ENCODE assay signal across 8 cellular contexts in genomic region chr3:122416966-122417365, GRCh38. TPM values are rescaled to one million over a fixed set of nuclear protein-coding genes. Genes with fewer than 3 reads are reported as not detected.
DNase-seq lines count a peak whose midpoint lies in the region; ATAC-seq and TF ChIP-seq lines count a peak whose summit lies in the region.

No MANE protein-coding gene starts in this region.

- no peak overlapping the region for H2BK5ac ChIP-seq in neuronal stem cell (ENCODE audit: low read length)

- POLR2A ChIA-PET in CD4-positive, alpha-beta memory T cell (lab: Charles Lee; ENCODE audit: partially characterized antibody), result interaction anchor here (0.9 to 5.7 kb wide), 14 partner anchors 10 to 871 kb away, joined by 3 to 108 read pairs (median 10); partner anchors contain the start of genes DTX3L, FAM162A, HSPBAP1 and KPNA1
- POLR2A ChIA-PET in OCI-LY7 (lab: Charles Lee), result interaction anchor here (0.7 to 3.5 kb wide), 8 partner anchors 8 to 785 kb away, joined by 3 to 44 read pairs (median 4); partner anchors contain the start of genes FAM162A, HSPBAP1, MIX23 and SEC22A

- peak overlapping the region; percentile 62; the same call in 1 of the 2 replicates for H2AFZ ChIP-seq in OCI-LY7 (ENCODE audit: low read length)
- no peak overlapping the region for H2AFZ ChIP-seq in neuronal stem cell (ENCODE audit: low read length)

- H2BK15ac ChIP-seq in neuronal stem cell (ENCODE audit: low read length), result no peak overlapping the region

- BruUV-seq in OCI-LY7 (replicated peaks; lab: Mats Ljungman, UMichigan), result no TSS peak

- no peak overlapping the region for H3K14ac ChIP-seq in neuronal stem cell (ENCODE audit: low read length)

- no peak overlapping the region for H2AK5ac ChIP-seq in neuronal stem cell (ENCODE audit: low read depth, low read length)

- no peaks in the 10 kb centered on the region for H3K27me3 Mint-ChIP-seq in CD4-positive, alpha-beta memory T cell

- no peak overlapping the region for H2BK12ac ChIP-seq in neuronal stem cell (ENCODE audit: low read length)

- H3K27ac Mint-ChIP-seq in CD4-positive, alpha-beta memory T cell, result peak overlapping the region; percentile 97 to 100 (median 100)

- H3K18ac ChIP-seq in neuronal stem cell (ENCODE audit: low read length), result no peak overlapping the region

- peak overlapping the region; percentile 61 to 63 for H3K4me3 ChIP-seq in CD4-positive, alpha-beta memory T cell (ENCODE audit: low read length in 2 of 2)
- H3K4me3 ChIP-seq in OCI-LY7 (ENCODE audit: low read depth, low read length, poor library complexity, severe bottlenecking) (peak overlapping the region; percentile 85), endocrine pancreas (ENCODE audit: control insufficient read depth, insufficient read depth, low read length) (peak overlapping the region; percentile 99), neuronal stem cell (ENCODE audit: low read length in 2 of 2) (peak overlapping the region; percentile 66 to 70)

- H3K9me3 ChIP-seq in CD4-positive, alpha-beta memory T cell (ENCODE audit: control insufficient read depth in 1 of 2, low read length in 2 of 2), result no peaks in the 10 kb centered on the region
- H3K9me3 ChIP-seq in OCI-LY7 (ENCODE audit: low read length) (no peaks in the 10 kb centered on the region), endocrine pancreas (ENCODE audit: control insufficient read depth, low read length) (no peaks in the 10 kb centered on the region), neuronal stem cell (replicated peaks in 1 of 2; ENCODE audit: control insufficient read depth in 2 of 2, insufficient read depth in 1 of 2, low read depth in 1 of 2, low read length in 2 of 2) (no peaks in the 10 kb centered on the region)

- ATAC-seq in left lobe of liver (no peak), GM18909 (IDR thresholded peaks at IDR 0.05; ENCODE audit: poor library complexity, unreplicated experiment) (no peak)

- no peak overlapping the region for H4K8ac ChIP-seq in neuronal stem cell (ENCODE audit: low read depth, low read length)

- peaks cover 4% of the 10 kb centered on the region for H3K79me1 ChIP-seq in neuronal stem cell (ENCODE audit: low read depth, low read length)

- no peak for TF ChIP-seq CTCF in OCI-LY7 (conservative IDR thresholded peaks at IDR 0.05; ENCODE audit: low read length)

- H3K9me3 Mint-ChIP-seq in CD4-positive, alpha-beta memory T cell, result peaks cover 0 to 4% (median 0%) of the 10 kb centered on the region in 8 donors

- intact Hi-C loops in CD4-positive, alpha-beta memory T cell (cut with micrococcal nuclease), result loop anchor here (1.0 to 10.0 kb wide), 12 partner anchors 24 to 1168 kb away; partner anchors contain the start of genes DTX3L, EAF2, FAM162A and GOLGB1
- intact Hi-C loops in OCI-LY7 (cut with micrococcal nuclease; ENCODE audit: unreplicated experiment), result loop anchor here (1.0 to 10.0 kb wide), 4 partner anchors 33 to 870 kb away; partner anchors contain the start of genes FAM162A, HSPBAP1, KPNA1 and POLQ

- CTCF ChIA-PET in CD4-positive, alpha-beta memory T cell (lab: Charles Lee; ENCODE audit: partially characterized antibody), result interaction anchor here (1.4 to 4.5 kb wide), 4 partner anchors 20 to 270 kb away, joined by 3 to 33 read pairs (median 10); partner anchors contain the start of genes FAM162A, MIX23 and PARP14
- CTCF ChIA-PET in OCI-LY7 (lab: Charles Lee; ENCODE audit: unreplicated experiment), result no interaction called here

- H3K4me3 Mint-ChIP-seq in CD4-positive, alpha-beta memory T cell, result peak overlapping the region; percentile 96 to 100 (median 98)

- DNase-seq in CD4-positive, alpha-beta memory T cell, result no peak
- DNase-seq in OCI-LY7 (ENCODE audit: low spot score) (peak; percentile 12), neuronal stem cell (ENCODE audit: low spot score) (no peak), NCI-H187 (lab: John Stamatoyannopoulos, UW) (no peak), AG20443 (ENCODE audit: low spot score) (no peak), left lobe of liver (ENCODE audit: low spot score) (no peak)

- no CpG with 5 or more reads among the region's 14 CpGs for WGBS in neuronal stem cell (ENCODE audit: extremely low coverage in 2 of 2, insufficient read length in 2 of 2, insufficient replicate concordance in 1 of 2), 2 donors

- no peaks in the 10 kb centered on the region for H3K27me3 ChIP-seq in CD4-positive, alpha-beta memory T cell (ENCODE audit: insufficient read depth, low read length)
- H3K27me3 ChIP-seq in endocrine pancreas (ENCODE audit: control insufficient read depth, insufficient read depth, low read length), result no peaks in the 10 kb centered on the region
- H3K27me3 ChIP-seq in neuronal stem cell (ENCODE audit: control insufficient read depth in 3 of 3, insufficient read depth in 3 of 3, low read depth in 1 of 3, low read length in 3 of 3), result no peaks in the 10 kb centered on the region

- peaks cover 36 to 67% (median 49%) of the 10 kb centered on the region in 4 donors for H3K4me1 Mint-ChIP-seq in CD4-positive, alpha-beta memory T cell

- no peak overlapping the region for H4K91ac ChIP-seq in neuronal stem cell (ENCODE audit: low read depth, low read length, poor library complexity)

- no peak overlapping the region for H2BK120ac ChIP-seq in neuronal stem cell (ENCODE audit: low read depth, low read length)

- H3K79me2 ChIP-seq in OCI-LY7 (ENCODE audit: insufficient read depth, low read depth, low read length), result peaks cover 35% of the 10 kb centered on the region

- no peak overlapping the region for H3K23ac ChIP-seq in neuronal stem cell (ENCODE audit: low read depth, low read length, poor library complexity)

- H3K4ac ChIP-seq in neuronal stem cell (ENCODE audit: low read length), result no peak overlapping the region

- H3K9ac ChIP-seq in endocrine pancreas (ENCODE audit: control insufficient read depth, insufficient read depth, low read length) (peak overlapping the region; percentile 93), neuronal stem cell (ENCODE audit: low read depth, low read length, poor library complexity) (no peak overlapping the region)

- peak overlapping the region; percentile 93 for H3K27ac ChIP-seq in CD4-positive, alpha-beta memory T cell (ENCODE audit: low read depth, low read length)
- H3K27ac ChIP-seq in OCI-LY7 (ENCODE audit: low read depth, low read length, poor library complexity, severe bottlenecking) (peak overlapping the region; percentile 87), neuronal stem cell (replicated peaks; ENCODE audit: low read length) (no peak overlapping the region)

- no peaks in the 10 kb centered on the region for H3K9me2 ChIP-seq in OCI-LY7 (ENCODE audit: insufficient read depth, low read length)

- H3K4me2 ChIP-seq in OCI-LY7 (ENCODE audit: low read length) (peak overlapping the region; percentile 92), neuronal stem cell (ENCODE audit: insufficient read depth, low read length, poor library complexity, severe bottlenecking) (peak overlapping the region; percentile 56)

- H3K36me3 ChIP-seq in CD4-positive, alpha-beta memory T cell (ENCODE audit: insufficient read depth, low read length), result peaks cover 12% of the 10 kb centered on the region
- H3K36me3 ChIP-seq in OCI-LY7 (ENCODE audit: insufficient read depth, low read length) (peaks cover 23% of the 10 kb centered on the region), endocrine pancreas (ENCODE audit: control insufficient read depth, insufficient read depth, low read length) (no peaks in the 10 kb centered on the region), neuronal stem cell (replicated peaks in 1 of 2; ENCODE audit: control insufficient read depth in 2 of 2, insufficient read depth in 2 of 2, low read length in 2 of 2) (peaks cover 0 to 43% of the 10 kb centered on the region in 2 donors)

- no peaks in the 10 kb centered on the region for H4K20me1 ChIP-seq in OCI-LY7 (ENCODE audit: insufficient read depth, low read length)

- H3K4me1 ChIP-seq in CD4-positive, alpha-beta memory T cell (ENCODE audit: insufficient read depth, low read length), result peaks cover 35% of the 10 kb centered on the region
- peaks cover 36% of the 10 kb centered on the region for H3K4me1 ChIP-seq in OCI-LY7 (ENCODE audit: insufficient read depth, low read length, poor library complexity, severe bottlenecking)
- H3K4me1 ChIP-seq in endocrine pancreas (ENCODE audit: control insufficient read depth, insufficient read depth, low read length), result peaks cover 14% of the 10 kb centered on the region
- H3K4me1 ChIP-seq in neuronal stem cell (ENCODE audit: control insufficient read depth in 2 of 2, insufficient read depth in 1 of 2, low read depth in 1 of 2, low read length in 2 of 2), result peaks cover 5 to 11% of the 10 kb centered on the region in 2 donors

- H3K36me3 Mint-ChIP-seq in CD4-positive, alpha-beta memory T cell, result peaks cover 10 to 37% of the 10 kb centered on the region in 2 donors

RNA-seq across cellular contexts. Expression of gene WDR5B, which starts 1.1 kb away (rescaled TPM):
- total RNA-seq in CD4-positive, alpha-beta memory T cell, result 10 to 100 TPM; 19.2 to 19.4 TPM
- polyA plus RNA-seq in CD4-positive, alpha-beta memory T cell, result 1 to 10 TPM; 1.0 to 2.3 TPM
- total RNA-seq in OCI-LY7 (2014; rRNA removed; shearing (Covaris generic)), result 6.9 and 8.3 TPM in 2 replicates
- 6.3 and 7.3 TPM in 2 replicates for total RNA-seq in OCI-LY7 (2022)
- 4.6 TPM for polyA plus RNA-seq in neuronal stem cell (2013, experiment 1 of 2)
- 4.8 TPM for polyA plus RNA-seq in neuronal stem cell (2013, experiment 2 of 2)
- 2.3 TPM for total RNA-seq in left lobe of liver

RNA-seq across cellular contexts. Expression of gene FAM162A, which starts 33.0 kb away (rescaled TPM):
- total RNA-seq in CD4-positive, alpha-beta memory T cell, result 10 to 100 TPM; 31.1 to 32.8 TPM
- polyA plus RNA-seq in CD4-positive, alpha-beta memory T cell, result 100 to 1,000 TPM in 1 of 2 donors, 10 to 100 TPM in 1; 96.6 to 136 TPM
- 27.9 and 43.2 TPM in 2 replicates for total RNA-seq in OCI-LY7 (2014; rRNA removed; shearing (Covaris generic))
- total RNA-seq in OCI-LY7 (2022) (36.0 and 61.1 TPM in 2 replicates), left lobe of liver (49.9 TPM)
- polyA plus RNA-seq in neuronal stem cell (2013, experiment 1 of 2), result 13.4 TPM
- 12.8 TPM for polyA plus RNA-seq in neuronal stem cell (2013, experiment 2 of 2)

RNA-seq across cellular contexts. Expression of gene MIX23, which starts 33.9 kb away (rescaled TPM):
- 10 to 100 TPM; 23.4 to 25.1 TPM for total RNA-seq in CD4-positive, alpha-beta memory T cell
- polyA plus RNA-seq in CD4-positive, alpha-beta memory T cell, result 1 to 10 TPM; 5.3 to 8.9 TPM
- 44.7 and 55.3 TPM in 2 replicates for total RNA-seq in OCI-LY7 (2014; rRNA removed; shearing (Covaris generic))
- total RNA-seq in OCI-LY7 (2022), result 59.2 and 71.3 TPM in 2 replicates
- 45.6 TPM for polyA plus RNA-seq in neuronal stem cell (2013, experiment 1 of 2)
- 45.7 TPM for polyA plus RNA-seq in neuronal stem cell (2013, experiment 2 of 2)
- 19.1 TPM for total RNA-seq in left lobe of liver
